ENCODE assay signal across 8 cellular contexts in genomic region chr22:37674951-37675929, GRCh38. TPM values are rescaled to one million over a fixed set of nuclear protein-coding genes. Genes with fewer than 3 reads are reported as not detected.
DNase-seq lines count a peak whose midpoint lies in the region; ATAC-seq and TF ChIP-seq lines count a peak whose summit lies in the region.

LGALS1 (plus strand) TSS chr22:37675636; CDS start chr22:37675703, 67 bp downstream.

- peak within 1 kb of the TSS; percentile 47 for H3K9ac ChIP-seq in SU-DHL-6 (ENCODE audit: low read length)

- H3K4me1 Mint-ChIP-seq in CD4-positive, alpha-beta T cell (ENCODE audit: low read depth): peaks cover 59% of the 10 kb centered on the region

- 3% methylated on average over 34 of the region's 34 CpGs for WGBS in heart right ventricle, 2 donors

- H3K27ac ChIP-seq in CD4-positive, alpha-beta T cell (ENCODE audit: low read depth, low read length): peak within 1 kb of the TSS; percentile 99
- peak within 1 kb of the TSS; percentile 75 for H3K27ac ChIP-seq in SU-DHL-6 (ENCODE audit: low read depth, low read length)
- H3K27ac ChIP-seq in angular gyrus (ENCODE audit: low read depth, low read length): peak within 1 kb of the TSS; percentile 96
- peak within 1 kb of the TSS; percentile 88 to 99 (median 95) for H3K27ac ChIP-seq in heart right ventricle

- no peaks in the 10 kb centered on the region for H3K36me3 ChIP-seq in SU-DHL-6 (ENCODE audit: low read length)
- peaks cover 0 to 30% (median 3%) of the 10 kb centered on the region in 9 donors for H3K36me3 ChIP-seq in heart right ventricle

- peak in 8 of 10 experiments; percentile 40 to 65 (median 56) for DNase-seq in CD4-positive, alpha-beta T cell
- DNase-seq in heart right ventricle (peak; percentile 96 to 99), pons (ENCODE audit: low spot score) (peak; percentile 93)

- POLR2A ChIA-PET in CD4-positive, alpha-beta T cell (lab: Charles Lee): interaction anchor here (0.9 to 10.5 kb wide), 9 partner anchors 11 to 67 kb away, joined by 3 to 256 read pairs (median 29); partner anchors contain the start of genes GGA1, NOL12, PDXP and SH3BP1

- peaks cover 9% of the 10 kb centered on the region for H3K36me3 Mint-ChIP-seq in CD4-positive, alpha-beta T cell (ENCODE audit: low read depth)

- H3K27me3 Mint-ChIP-seq in CD4-positive, alpha-beta T cell: no peaks in the 10 kb centered on the region

- no peaks in the 10 kb centered on the region for H3K9me3 ChIP-seq in CD4-positive, alpha-beta T cell (ENCODE audit: control insufficient read depth, low read length)
- H3K9me3 ChIP-seq in SU-DHL-6 (ENCODE audit: insufficient read depth, low read length) (no peaks in the 10 kb centered on the region), heart right ventricle (no peaks in the 10 kb centered on the region)

- intact Hi-C loops in CD4-positive, alpha-beta T cell (cut with DNase I, micrococcal nuclease): no loop called here
- intact Hi-C loops in heart right ventricle (cut with DNase I): loop anchor here in 3 of 10 donors (1.0 to 5.0 kb wide), 4 partner anchors 16 to 78 kb away; partner anchors contain the start of gene PDXP (in 3 of the 3)

- H3K4me1 ChIP-seq in heart right ventricle: peaks cover 10 to 53% (median 44%) of the 10 kb centered on the region in 9 donors

- peak within 1 kb of the TSS; percentile 55 for H3K4me3 ChIP-seq in SU-DHL-6 (ENCODE audit: insufficient read depth, low read length, poor library complexity, severe bottlenecking)
- peak within 1 kb of the TSS; percentile 23 to 79 (median 72) for H3K4me3 ChIP-seq in heart right ventricle

- peaks cover 15% of the 10 kb centered on the region for H3F3A ChIP-seq in SU-DHL-6 (ENCODE audit: insufficient read depth)

- no peaks in the 10 kb centered on the region for H3K79me2 ChIP-seq in SU-DHL-6 (ENCODE audit: insufficient read depth, low read length)

- no peaks in the 10 kb centered on the region for H3K9me3 Mint-ChIP-seq in CD4-positive, alpha-beta T cell

- no peaks in the 10 kb centered on the region for H3K27me3 ChIP-seq in CD4-positive, alpha-beta T cell (ENCODE audit: control insufficient read depth, insufficient read depth, low read length)
- H3K27me3 ChIP-seq in SU-DHL-6 (ENCODE audit: low read length): no peaks in the 10 kb centered on the region
- H3K27me3 ChIP-seq in heart right ventricle: no peaks in the 10 kb centered on the region

- peak within 1 kb of the TSS; percentile 96 for H3K27ac Mint-ChIP-seq in CD4-positive, alpha-beta T cell

- TF ChIP-seq CTCF in CD4-positive, alpha-beta T cell (IDR thresholded peaks at IDR 0.05): no peak
- TF ChIP-seq CTCF in SU-DHL-6 (IDR thresholded peaks at IDR 0.05; ENCODE audit: insufficient read depth, low read length, poor library complexity, severe bottlenecking) (no peak), heart right ventricle (IDR thresholded peaks at IDR 0.05) (peak in 3 of 9 donors; percentile 51 to 57 (median 53))

- H3K4me3 Mint-ChIP-seq in CD4-positive, alpha-beta T cell: peak within 1 kb of the TSS; percentile 89

- no peaks in the 10 kb centered on the region for H3K9me2 ChIP-seq in SU-DHL-6 (replicated peaks; ENCODE audit: insufficient read depth, low read length)

- TF ChIP-seq RAD21 in Ishikawa (IDR thresholded peaks at IDR 0.05; ENCODE audit: low read depth): no peak

- peak within 1 kb of the TSS; percentile 78 for H3K4me2 ChIP-seq in SU-DHL-6 (ENCODE audit: low read depth, low read length, poor library complexity, severe bottlenecking)

- TF ChIP-seq EP300 in Ishikawa (IDR thresholded peaks at IDR 0.05; ENCODE audit: borderline replicate concordance): no peak; the same call in 1 of the 2 replicates

- peak within 1 kb of the TSS; percentile 84 for H2AFZ ChIP-seq in SU-DHL-6 (ENCODE audit: low read depth, low read length, severe bottlenecking)

- ATAC-seq in CD4-positive, alpha-beta T cell (ENCODE audit: poor library complexity): peak; percentile 26
- ATAC-seq in GM19395 (IDR thresholded peaks at IDR 0.05; ENCODE audit: unreplicated experiment) (peak; percentile 44), heart right ventricle (peak; percentile 86 to 94 (median 90)), HG02938 (IDR thresholded peaks at IDR 0.05; ENCODE audit: unreplicated experiment) (no peak)

- CTCF ChIA-PET in CD4-positive, alpha-beta T cell (lab: Charles Lee): interaction anchor here (1.0 to 12.8 kb wide), 4 partner anchors 14 to 68 kb away, joined by 3 to 171 read pairs (median 4); partner anchors contain the start of genes PDXP and SH3BP1

- no peaks in the 10 kb centered on the region for H4K20me1 ChIP-seq in SU-DHL-6 (ENCODE audit: low read depth, low read length)

TF ChIP-seq in Ishikawa, 13 proteins besides CTCF, POLR2A, EP300 and RAD21:
- TF ChIP-seq MAX (IDR thresholded peaks at IDR 0.05) (peak; percentile 65), USF1 (IDR thresholded peaks at IDR 0.05) (no peak), ZBTB7A (IDR thresholded peaks at IDR 0.05; ENCODE audit: low read depth) (peak; percentile 34; the same call in 1 of the 2 replicates), REST (IDR thresholded peaks at IDR 0.05; ENCODE audit: low read depth) (no peak), FOXM1 (IDR thresholded peaks at IDR 0.05; ENCODE audit: borderline replicate concordance, low read depth) (peak; percentile 42; the same call in 1 of the 2 replicates), NFIC (IDR thresholded peaks at IDR 0.05) (peak; percentile 57), EGR1 (IDR thresholded peaks at IDR 0.05) (peak; percentile 55; the same call in 1 of the 2 replicates), CREB1 (IDR thresholded peaks at IDR 0.05; ENCODE audit: low read depth) (no peak), CEBPB (IDR thresholded peaks at IDR 0.05) (no peak), TAF1 (IDR thresholded peaks at IDR 0.05; ENCODE audit: low read depth) (0 out of 2 replicates have a peak, but pooled peaks have one; percentile 11), YY1 (IDR thresholded peaks at IDR 0.05; ENCODE audit: low read depth) (no peak), TEAD4 (IDR thresholded peaks at IDR 0.05) (peak; percentile 26; the same call in 1 of the 2 replicates), TCF12 (IDR thresholded peaks at IDR 0.05; ENCODE audit: low read depth) (no peak)

RNA-seq across cellular contexts. Expression of gene LGALS1, which starts in this region (rescaled TPM):
- 10 to 100 TPM; 85.1 to 93.7 TPM for total RNA-seq in CD4-positive, alpha-beta T cell
- 1,000 to 10,000 TPM in 2 of 10 donors, 100 to 1,000 TPM in 8; 651 to 1,550 (median 786) TPM for total RNA-seq in heart right ventricle
- 1,000 to 10,000 TPM; 1,777 to 4,200 TPM for polyA plus RNA-seq in heart right ventricle

Comparison
In these comparisons a context has a peak if more than half of its experiments do, and no peak if none do; other contexts are left out.
1. RNA of gene LGALS1 (total RNA-seq): 651 to 1,550 TPM in heart right ventricle; 85.1 to 93.7 TPM in CD4-positive, alpha-beta T cell; every median in the first group is over 4 times any median in the second.
2. Peak in every context shown above with its lines, with median percentiles within 50 percentile points of each other: DNase-seq and H3K27ac ChIP-seq.